In the genomic region with DNA sequence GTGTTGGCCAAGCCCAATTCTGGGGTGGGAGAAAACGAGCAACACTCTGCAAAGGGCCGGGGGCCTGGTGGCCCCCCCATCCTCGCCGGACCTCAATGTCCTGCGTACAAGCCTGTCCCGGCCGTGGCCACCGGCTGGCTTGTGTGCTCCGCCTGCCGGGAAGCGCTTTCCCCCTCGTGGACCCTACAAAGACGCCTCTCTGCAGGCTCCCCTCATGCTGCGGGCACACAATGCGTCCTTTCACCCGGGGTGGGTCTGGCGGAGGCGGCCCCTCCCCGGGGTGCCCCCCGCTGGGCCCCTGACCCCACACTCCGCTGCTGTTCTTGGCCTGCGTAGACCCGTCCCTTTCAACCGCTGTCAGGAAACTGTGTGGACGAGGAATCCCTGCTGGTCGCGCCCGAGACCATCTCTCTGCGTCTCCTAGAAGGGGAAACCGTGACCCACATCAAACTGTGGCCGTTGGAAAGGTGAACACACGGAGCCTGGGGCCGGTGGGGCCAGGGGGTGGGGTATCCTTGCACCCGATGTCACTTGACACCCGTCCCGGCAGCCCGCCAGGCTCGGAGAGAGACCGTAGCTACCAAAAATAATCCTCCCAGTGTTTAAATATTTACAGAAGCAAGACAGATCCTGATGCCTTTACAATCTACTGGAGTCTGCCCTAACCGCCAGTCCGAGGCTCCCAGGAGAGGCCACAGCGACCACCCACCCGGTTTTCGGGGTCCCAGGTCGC, we compare ENCODE assay signal across 8 cellular contexts. TPM values are rescaled to one million over a fixed set of nuclear protein-coding genes. Genes with fewer than 3 reads are reported as not detected.
DNase-seq lines count a peak whose midpoint lies in the region; ATAC-seq lines count a peak whose summit lies in the region.

No MANE protein-coding gene starts in this region.

- POLR2A ChIA-PET in activated CD4-positive, alpha-beta memory T cell treated with anti-CD3 and anti-CD28 coated beads for 36 hours (lab: Charles Lee), result interaction anchor here (0.8 to 1.1 kb wide), 2 partner anchors 151 to 246 kb away, joined by 3 read pairs; no protein-coding TSS in a partner anchor

- DNase-seq in Right ventricle myocardium inferior (ENCODE audit: missing footprints) (peak; percentile 72), cardiac septum (ENCODE audit: low spot score) (no peak), left cardiac atrium (peak; percentile 51), HPDE6-E6E7 (ENCODE audit: extremely low spot score) (no peak), SW 1271 (lab: John Stamatoyannopoulos, UW) (no peak)
- no peak for DNase-seq in activated CD4-positive, alpha-beta memory T cell treated with anti-CD3 and anti-CD28 coated beads for 36 hours
- peak; percentile 40 for DNase-seq in stimulated activated CD8-positive, alpha-beta memory T cell treated with anti-CD3 and anti-CD28 coated beads, Interleukin-4, amount 100 ng/mL, for 48 hours

- H3K9me3 Mint-ChIP-seq in activated CD4-positive, alpha-beta memory T cell treated with anti-CD3 and anti-CD28 coated beads for 36 hours, result no peaks in the 10 kb centered on the region

- peak overlapping the region; percentile 47 for H3K27ac Mint-ChIP-seq in activated CD4-positive, alpha-beta memory T cell treated with anti-CD3 and anti-CD28 coated beads for 36 hours

- intact Hi-C loops in Right ventricle myocardium inferior (cut with DNase I) (loop anchor here (2.0 to 5.0 kb wide), 4 partner anchors 153 to 250 kb away; a partner anchor contains a TSS), cardiac septum (cut with DNase I) (loop anchor here (5.0 kb wide), 4 partner anchors 150 to 250 kb away; no protein-coding TSS in a partner anchor), left cardiac atrium (cut with DNase I) (loop anchor here (5.0 kb wide), 3 partner anchors 200 to 245 kb away; no protein-coding TSS in a partner anchor)
- intact Hi-C loops in activated CD4-positive, alpha-beta memory T cell treated with anti-CD3 and anti-CD28 coated beads for 36 hours (cut with micrococcal nuclease), result loop anchor here (1.0 to 10.0 kb wide), 3 partner anchors 149 to 245 kb away; a partner anchor contains a TSS

- H3K4me3 Mint-ChIP-seq in activated CD4-positive, alpha-beta memory T cell treated with anti-CD3 and anti-CD28 coated beads for 36 hours, result peak overlapping the region; percentile 71

- no peaks in the 10 kb centered on the region for H3K36me3 Mint-ChIP-seq in activated CD4-positive, alpha-beta memory T cell treated with anti-CD3 and anti-CD28 coated beads for 36 hours

- peaks cover 33% of the 10 kb centered on the region for H3K4me1 Mint-ChIP-seq in activated CD4-positive, alpha-beta memory T cell treated with anti-CD3 and anti-CD28 coated beads for 36 hours (ENCODE audit: low read depth)

- ATAC-seq in Right ventricle myocardium inferior (peak; percentile 27), left cardiac atrium (peak; percentile 28 to 29), GM21786 (IDR thresholded peaks at IDR 0.05; ENCODE audit: unreplicated experiment) (no peak)

- no peaks in the 10 kb centered on the region for H3K27me3 Mint-ChIP-seq in activated CD4-positive, alpha-beta memory T cell treated with anti-CD3 and anti-CD28 coated beads for 36 hours

- CTCF ChIA-PET in activated CD4-positive, alpha-beta memory T cell treated with anti-CD3 and anti-CD28 coated beads for 36 hours (lab: Charles Lee), result interaction anchor here (0.6 to 4.3 kb wide), 9 partner anchors 12 to 251 kb away, joined by 3 to 24 read pairs (median 3); a partner anchor contains a TSS

RNA-seq across cellular contexts. Expression of a gene that starts 43.6 kb away (rescaled TPM):
- total RNA-seq in Right ventricle myocardium inferior (16.3 TPM), cardiac septum (17.1 TPM), left cardiac atrium (10 to 100 TPM; 29.9 to 30.9 TPM)
- 1 to 10 TPM; 5.4 TPM for total RNA-seq in activated CD4-positive, alpha-beta memory T cell treated with anti-CD3 and anti-CD28 coated beads for 36 hours

RNA-seq across cellular contexts. Expression of a gene that starts 44.4 kb away (rescaled TPM):
- 5.4 TPM for total RNA-seq in Right ventricle myocardium inferior
- total RNA-seq in cardiac septum, result 9.0 TPM
- under 1 TPM; 0.82 to 1.00 TPM for total RNA-seq in activated CD4-positive, alpha-beta memory T cell treated with anti-CD3 and anti-CD28 coated beads for 36 hours
- total RNA-seq in left cardiac atrium, result 1 to 10 TPM; 5.9 to 9.8 TPM

Comparison
In these comparisons a context has a peak if more than half of its experiments do, and no peak if none do; other contexts are left out.
1. DNase-seq: peak in Right ventricle myocardium inferior (single experiment), left cardiac atrium (single experiment) and stimulated activated CD8-positive, alpha-beta memory T cell treated with anti-CD3 and anti-CD28 coated beads, Interleukin-4, amount 100 ng/mL, for 48 hours (single experiment); none in cardiac septum (single experiment), activated CD4-positive, alpha-beta memory T cell treated with anti-CD3 and anti-CD28 coated beads for 36 hours (single experiment), HPDE6-E6E7 (single experiment) and SW 1271 (0 of 2).